26 cellular contexts compared by ENCODE assay signal in genomic region chr5:51582871-51583384, GRCh38.
"Had no signal": no experiment of that assay in that cellular context is flagged by ENCODE, and none has a peak within 500 bp of the region (broad histone marks: within the 10 kb centered on the region; RNA-seq: fewer than 3 reads in every experiment).

No MANE protein-coding gene starts in this region.

- H3K4me1 Mint-ChIP-seq: natural killer cell; neural crest cell; stimulated activated naive B cell treated with anti-CD40 and anti-IgM and Interleukin-4, amounts not matched to agents 10 μg/mL and 1 μg/mL and 100 μg/mL, for 72 hours had no signal

- H3K9me3 Mint-ChIP-seq: neural crest cell had no signal

- H3K36me3 Mint-ChIP-seq: stimulated activated naive B cell treated with anti-CD40 and anti-IgM and Interleukin-4, amounts not matched to agents 10 μg/mL and 1 μg/mL and 100 μg/mL, for 72 hours had no signal

- H3K4me3 Mint-ChIP-seq: effector memory CD8-positive, alpha-beta T cell; natural killer cell; neural crest cell; stimulated activated naive B cell treated with anti-CD40 and anti-IgM and Interleukin-4, amounts not matched to agents 10 μg/mL and 1 μg/mL and 100 μg/mL, for 72 hours; stimulated activated naive CD8-positive, alpha-beta T cell treated with anti-CD3 and anti-CD28 coated beads, Interleukin-15, Interleukin-2, amounts not matched to agents 100 ng/mL and 50 ng/mL, for 24 hours had no signal

- H3K27me3 Mint-ChIP-seq: effector memory CD8-positive, alpha-beta T cell; stimulated activated naive B cell treated with anti-CD40 and anti-IgM and Interleukin-4, amounts not matched to agents 10 μg/mL and 1 μg/mL and 100 μg/mL, for 72 hours; stimulated activated naive CD8-positive, alpha-beta T cell treated with anti-CD3 and anti-CD28 coated beads, Interleukin-15, Interleukin-2, amounts not matched to agents 100 ng/mL and 50 ng/mL, for 24 hours had no signal

- DNase-seq: cortex of kidney; effector memory CD8-positive, alpha-beta T cell; erythroblast; esophagus squamous epithelium; foreskin melanocyte; glutamatergic neuron; heart right ventricle; hippocampal formation; islet precursor cell; kidney glomerular epithelial cell; left colon; left ventricle myocardium superior; lower lobe of right lung; natural killer cell; pancreas; retina; right lobe of liver; small intestine; stimulated activated CD4-positive, alpha-beta T cell treated with anti-CD3 and anti-CD28 coated beads, Interleukin-15, amount 100 ng/mL, for 24 hours; stimulated activated CD4-positive, alpha-beta T cell treated with anti-CD3 and anti-CD28 coated beads, Interleukin-2, amount 100 ng/mL, for 48 hours; stimulated activated naive B cell treated with anti-CD40 and anti-IgM and Interleukin-4, amounts not matched to agents 10 μg/mL and 1 μg/mL and 100 μg/mL, for 72 hours; upper lobe of left lung had no signal

- H3K4me3 ChIP-seq: esophagus squamous epithelium, heart right ventricle, lower lobe of right lung, pancreas, right lobe of liver, thoracic aorta, tibial nerve, upper lobe of left lung had no signal

- ATAC-seq: effector memory CD8-positive, alpha-beta T cell; heart right ventricle; left colon; left ventricle myocardium superior; lower lobe of right lung; natural killer cell; pancreas; right lobe of liver; stimulated activated naive B cell treated with anti-CD40 and anti-IgM and Interleukin-4, amounts not matched to agents 10 μg/mL and 1 μg/mL and 100 μg/mL, for 72 hours had no signal

- H3K27ac Mint-ChIP-seq: effector memory CD8-positive, alpha-beta T cell; natural killer cell; stimulated activated naive B cell treated with anti-CD40 and anti-IgM and Interleukin-4, amounts not matched to agents 10 μg/mL and 1 μg/mL and 100 μg/mL, for 72 hours; stimulated activated naive CD8-positive, alpha-beta T cell treated with anti-CD3 and anti-CD28 coated beads, Interleukin-15, Interleukin-2, amounts not matched to agents 100 ng/mL and 50 ng/mL, for 24 hours had no signal
